Comparison of ENCODE assay signal across 8 cellular contexts in the genomic region with DNA sequence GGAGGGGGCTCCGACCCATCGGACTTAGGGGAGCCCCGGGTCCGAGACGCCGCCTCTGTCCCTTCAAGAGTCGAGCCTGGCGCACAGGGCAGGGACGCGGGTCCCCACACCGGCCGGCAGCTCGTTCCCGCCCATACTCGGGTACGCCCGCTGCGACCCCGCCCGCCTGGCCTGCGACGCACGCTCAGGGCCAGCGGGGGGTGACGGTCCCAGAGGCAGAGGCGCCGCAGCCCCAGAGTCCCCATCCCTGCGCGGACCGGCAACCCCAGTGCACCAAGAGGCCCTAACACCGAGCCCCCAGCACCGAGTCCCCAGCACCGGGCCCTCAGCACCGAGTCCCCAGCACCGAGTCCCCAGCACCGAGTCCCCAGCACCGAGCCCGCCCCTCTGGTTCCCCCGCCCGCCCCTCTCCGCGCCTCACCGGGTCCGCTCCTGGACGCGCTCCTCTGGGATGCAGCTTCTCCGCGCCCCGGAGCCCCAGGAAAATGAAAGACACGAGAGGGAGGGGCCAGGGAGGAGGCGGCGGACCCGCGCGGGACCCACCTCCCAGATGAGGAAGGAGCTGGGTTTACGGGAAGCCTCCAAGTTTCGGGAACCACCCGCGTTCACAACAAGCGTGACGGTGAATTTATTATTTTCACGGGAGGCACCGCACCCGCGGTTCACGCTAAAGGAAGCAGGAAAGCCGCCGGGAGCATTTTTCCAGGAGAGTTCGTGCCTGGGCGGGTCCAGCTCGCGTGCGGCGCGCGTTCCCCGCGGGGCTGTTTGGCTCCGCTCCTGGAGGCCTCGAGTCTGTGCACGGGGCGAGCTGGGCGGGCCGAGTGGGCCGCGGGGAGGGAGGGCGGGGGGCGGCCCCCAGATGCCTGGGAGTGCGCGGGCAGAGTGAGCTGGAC. TPM values are rescaled to one million over a fixed set of nuclear protein-coding genes. Genes with fewer than 3 reads are reported as not detected.
DNase-seq lines count a peak whose midpoint lies in the region; ATAC-seq and TF ChIP-seq lines count a peak whose summit lies in the region.

SECTM1 (minus strand) TSS at position 488 of the 893 bp plus-strand sequence. CDS start 6,526 bp downstream, outside the sequence.

- peaks cover 0 to 3% of the 10 kb centered on the region in 2 donors for H3K27me3 ChIP-seq in right atrium auricular region

- no peaks in the 10 kb centered on the region for H3K9me3 Mint-ChIP-seq in activated CD8-positive, alpha-beta memory T cell treated with anti-CD3 and anti-CD28 coated beads, Interleukin-2, amount 10 ng/mL, durations not matched to agents 7 days and 5 days (ENCODE audit: low read depth)
- H3K9me3 Mint-ChIP-seq in activated T-helper 2 cell treated with anti-CD3 and anti-CD28 coated beads, Interferon-gamma antibody, Interleukin-2, Interleukin-4, amounts not matched to agents 10 μg/mL and 5 μg/mL and 100 μg/mL, durations not matched to agents 14 hours and 24 hours and 36 hours, result no peaks in the 10 kb centered on the region

- TF ChIP-seq CTCF in right atrium auricular region (IDR thresholded peaks at IDR 0.05), result no peak

- no peaks in the 10 kb centered on the region for H3K36me3 ChIP-seq in right atrium auricular region

- H3K4me3 ChIP-seq in right atrium auricular region (peak within 1 kb of the TSS; percentile 34 to 55), skeletal muscle cell (ENCODE audit: low read depth, low read length) (peak within 1 kb of the TSS; percentile 55)

- H3K4me3 Mint-ChIP-seq in activated CD8-positive, alpha-beta memory T cell treated with anti-CD3 and anti-CD28 coated beads, Interleukin-2, amount 10 ng/mL, durations not matched to agents 7 days and 5 days, result peak within 1 kb of the TSS; percentile 81
- H3K4me3 Mint-ChIP-seq in activated T-helper 2 cell treated with anti-CD3 and anti-CD28 coated beads, Interferon-gamma antibody, Interleukin-2, Interleukin-4, amounts not matched to agents 10 μg/mL and 5 μg/mL and 100 μg/mL, durations not matched to agents 14 hours and 24 hours and 36 hours (ENCODE audit: low read depth), result peak within 1 kb of the TSS; percentile 85

- DNase-seq in activated CD8-positive, alpha-beta memory T cell treated with anti-CD3 and anti-CD28 coated beads, Interleukin-2, amount 10 ng/mL, durations not matched to agents 7 days and 5 days, result no peak
- no peak for DNase-seq in activated CD8-positive, alpha-beta memory T cell treated with anti-CD3 and anti-CD28 coated beads, Interleukin-2, amount 50 U/mL, for 48 hours
- DNase-seq in activated T-helper 2 cell treated with anti-CD3 and anti-CD28 coated beads, Interferon-gamma antibody, Interleukin-2, Interleukin-4, amounts not matched to agents 10 μg/mL and 5 μg/mL and 100 μg/mL, durations not matched to agents 14 hours and 24 hours and 36 hours (ENCODE audit: low spot score), result no peak
- DNase-seq in right atrium auricular region (ENCODE audit: low spot score) (peak; percentile 65), skeletal muscle cell (ENCODE audit: low read depth) (no peak), SIG-M5 (lab: John Stamatoyannopoulos, UW) (no peak), A172 (ENCODE audit: low spot score) (no peak)

- peaks cover 24% of the 10 kb centered on the region for H3K27me3 Mint-ChIP-seq in activated CD8-positive, alpha-beta memory T cell treated with anti-CD3 and anti-CD28 coated beads, Interleukin-2, amount 10 ng/mL, durations not matched to agents 7 days and 5 days
- H3K27me3 Mint-ChIP-seq in activated T-helper 2 cell treated with anti-CD3 and anti-CD28 coated beads, Interferon-gamma antibody, Interleukin-2, Interleukin-4, amounts not matched to agents 10 μg/mL and 5 μg/mL and 100 μg/mL, durations not matched to agents 14 hours and 24 hours and 36 hours (ENCODE audit: low read depth), result peaks cover 10% of the 10 kb centered on the region

- intact Hi-C loops in activated T-helper 2 cell treated with anti-CD3 and anti-CD28 coated beads, Interferon-gamma antibody, Interleukin-2, Interleukin-4, amounts not matched to agents 10 μg/mL and 5 μg/mL and 100 μg/mL, durations not matched to agents 14 hours and 24 hours and 36 hours (cut with micrococcal nuclease), result no loop called here

- ATAC-seq in activated CD8-positive, alpha-beta memory T cell treated with anti-CD3 and anti-CD28 coated beads, Interleukin-2, amount 10 ng/mL, durations not matched to agents 7 days and 5 days, result peak; percentile 20
- no peak for ATAC-seq in HG02588 (IDR thresholded peaks at IDR 0.05; ENCODE audit: unreplicated experiment)

- H3K27ac Mint-ChIP-seq in activated CD8-positive, alpha-beta memory T cell treated with anti-CD3 and anti-CD28 coated beads, Interleukin-2, amount 10 ng/mL, durations not matched to agents 7 days and 5 days, result peak within 1 kb of the TSS; percentile 97
- H3K27ac Mint-ChIP-seq in activated T-helper 2 cell treated with anti-CD3 and anti-CD28 coated beads, Interferon-gamma antibody, Interleukin-2, Interleukin-4, amounts not matched to agents 10 μg/mL and 5 μg/mL and 100 μg/mL, durations not matched to agents 14 hours and 24 hours and 36 hours, result no peak within 1 kb of the TSS

- H3K36me3 Mint-ChIP-seq in activated CD8-positive, alpha-beta memory T cell treated with anti-CD3 and anti-CD28 coated beads, Interleukin-2, amount 10 ng/mL, durations not matched to agents 7 days and 5 days, result no peaks in the 10 kb centered on the region
- no peaks in the 10 kb centered on the region for H3K36me3 Mint-ChIP-seq in activated T-helper 2 cell treated with anti-CD3 and anti-CD28 coated beads, Interferon-gamma antibody, Interleukin-2, Interleukin-4, amounts not matched to agents 10 μg/mL and 5 μg/mL and 100 μg/mL, durations not matched to agents 14 hours and 24 hours and 36 hours (ENCODE audit: low read depth)

- peaks cover 26% of the 10 kb centered on the region for H3K4me1 Mint-ChIP-seq in activated CD8-positive, alpha-beta memory T cell treated with anti-CD3 and anti-CD28 coated beads, Interleukin-2, amount 10 ng/mL, durations not matched to agents 7 days and 5 days
- peaks cover 22% of the 10 kb centered on the region for H3K4me1 Mint-ChIP-seq in activated T-helper 2 cell treated with anti-CD3 and anti-CD28 coated beads, Interferon-gamma antibody, Interleukin-2, Interleukin-4, amounts not matched to agents 10 μg/mL and 5 μg/mL and 100 μg/mL, durations not matched to agents 14 hours and 24 hours and 36 hours (ENCODE audit: low read depth)

- CTCF ChIA-PET in activated CD8-positive, alpha-beta memory T cell treated with anti-CD3 and anti-CD28 coated beads, Interleukin-2, amount 10 ng/mL, durations not matched to agents 7 days and 5 days (lab: Charles Lee), result interaction anchor here (0.8 to 3.0 kb wide), 12 partner anchors 11 to 128 kb away, joined by 3 to 15 read pairs (median 4); partner anchors contain the start of gene CD7

- H3K9me3 ChIP-seq in right atrium auricular region, result no peaks in the 10 kb centered on the region

- H3K4me1 ChIP-seq in right atrium auricular region, result peaks cover 0 to 51% of the 10 kb centered on the region in 2 donors

- H3K27ac ChIP-seq in right atrium auricular region, result peak within 1 kb of the TSS; percentile 29 to 53

RNA-seq across cellular contexts. Expression of gene SECTM1, which starts in this region (rescaled TPM):
- total RNA-seq in activated CD8-positive, alpha-beta memory T cell treated with anti-CD3 and anti-CD28 coated beads, Interleukin-2, amount 10 ng/mL, durations not matched to agents 7 days and 5 days, result 1 to 10 TPM in 1 of 2 experiments, under 1 TPM in 1; 0.68 to 2.7 TPM
- 2.7 and 3.7 TPM in 2 replicates for total RNA-seq in activated T-helper 2 cell treated with anti-CD3 and anti-CD28 coated beads, Interferon-gamma antibody, Interleukin-2, Interleukin-4, amounts not matched to agents 10 μg/mL and 5 μg/mL and 100 μg/mL, durations not matched to agents 14 hours and 24 hours and 36 hours
- total RNA-seq in right atrium auricular region, result 1 to 10 TPM; 3.1 to 7.7 TPM
- total RNA-seq in A172 (2014; rRNA removed; shearing (Covaris generic)), result 1.2 and 1.6 TPM in 2 replicates
